Comparison of ENCODE assay signal across 32 cellular contexts in the genomic region with DNA sequence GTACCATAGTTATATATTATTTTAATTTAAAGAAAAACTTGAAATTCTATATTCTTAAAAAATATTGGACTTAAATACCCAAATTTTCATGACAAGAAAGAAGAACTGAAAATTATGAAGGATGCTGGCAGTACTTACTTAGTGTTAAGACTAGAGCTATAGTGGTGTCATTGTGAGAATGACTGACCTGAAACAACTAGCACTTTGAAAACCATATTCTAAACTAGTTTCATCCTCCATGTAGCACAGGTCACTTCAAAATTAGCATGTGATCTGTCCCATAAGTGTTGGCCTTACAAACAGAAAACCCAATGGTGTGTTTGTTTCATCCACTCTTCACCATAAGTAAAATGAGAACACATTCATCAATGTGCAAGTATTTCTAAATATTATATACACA.
"Had no signal": no experiment of that assay in that cellular context is flagged by ENCODE, and none has a peak within 500 bp of the region (broad histone marks: within the 10 kb centered on the region; RNA-seq: fewer than 3 reads in every experiment).

No MANE protein-coding gene starts in this region.

- H3K4me3 ChIP-seq: esophagus muscularis mucosa, heart left ventricle, ovary, skin epidermis, uterus had no signal

- H3K9me3 Mint-ChIP-seq: activated CD4-positive, alpha-beta T cell treated with anti-CD3 and anti-CD28 coated beads, Interleukin-2, amount 10 ng/mL, durations not matched to agents 7 days and 5 days; central memory CD8-positive, alpha-beta T cell; mesothelial cell of epicardium; naive B cell; stimulated activated naive CD8-positive, alpha-beta T cell treated with anti-CD3 and anti-CD28 coated beads, Interleukin-15, amount 100 ng/mL, for 72 hours; type B pancreatic cell had no signal

- H3K36me3 ChIP-seq: esophagus muscularis mucosa, heart left ventricle, ovary, uterus had no signal

- H3K27me3 Mint-ChIP-seq: activated CD4-positive, alpha-beta T cell treated with anti-CD3 and anti-CD28 coated beads, Interleukin-2, amount 10 ng/mL, durations not matched to agents 7 days and 5 days; activated CD8-positive, alpha-beta memory T cell treated with anti-CD3 and anti-CD28 coated beads, Interleukin-2, amount 10 ng/mL, durations not matched to agents 7 days and 5 days; activated naive CD8-positive, alpha-beta T cell; central memory CD8-positive, alpha-beta T cell; naive B cell; progenitor cell of endocrine pancreas; stimulated activated naive CD8-positive, alpha-beta T cell treated with anti-CD3 and anti-CD28 coated beads, Interleukin-15, amount 100 ng/mL, for 72 hours; type B pancreatic cell had no signal

- H3K27ac Mint-ChIP-seq: activated CD4-positive, alpha-beta T cell treated with anti-CD3 and anti-CD28 coated beads, Interleukin-2, amount 10 ng/mL, durations not matched to agents 7 days and 5 days; activated CD8-positive, alpha-beta memory T cell treated with anti-CD3 and anti-CD28 coated beads, Interleukin-2, amount 10 ng/mL, durations not matched to agents 7 days and 5 days; activated CD8-positive, alpha-beta T cell treated with anti-CD3 and anti-CD28 coated beads, Interleukin-2, amount 10 ng/mL, durations not matched to agents 7 days and 5 days; activated naive CD8-positive, alpha-beta T cell; immature natural killer cell; mesothelial cell of epicardium; naive B cell; progenitor cell of endocrine pancreas; stimulated activated effector memory CD8-positive, alpha-beta T cell treated with anti-CD3 and anti-CD28 coated beads, Interleukin-12 subunit alpha, Interleukin-12 subunit beta, amount 100 ng/mL, for 72 hours; stimulated activated naive CD8-positive, alpha-beta T cell treated with anti-CD3 and anti-CD28 coated beads, Interleukin-15, amount 100 ng/mL, for 72 hours; type B pancreatic cell had no signal

- H3K4me1 Mint-ChIP-seq: activated CD4-positive, alpha-beta T cell treated with anti-CD3 and anti-CD28 coated beads, Interleukin-2, amount 10 ng/mL, durations not matched to agents 7 days and 5 days; activated CD8-positive, alpha-beta memory T cell treated with anti-CD3 and anti-CD28 coated beads, Interleukin-2, amount 10 ng/mL, durations not matched to agents 7 days and 5 days; central memory CD8-positive, alpha-beta T cell; immature natural killer cell; naive B cell; stimulated activated effector memory CD8-positive, alpha-beta T cell treated with anti-CD3 and anti-CD28 coated beads, Interleukin-12 subunit alpha, Interleukin-12 subunit beta, amount 100 ng/mL, for 72 hours; stimulated activated naive CD8-positive, alpha-beta T cell treated with anti-CD3 and anti-CD28 coated beads, Interleukin-15, amount 100 ng/mL, for 72 hours had no signal

- H3K4me1 ChIP-seq: esophagus muscularis mucosa, foreskin keratinocyte, heart left ventricle, uterus had no signal

- H3K9me3 ChIP-seq: esophagus muscularis mucosa, heart left ventricle, ovary, uterus had no signal

- DNase-seq: activated CD4-positive, alpha-beta T cell treated with anti-CD3 and anti-CD28 coated beads, Interleukin-2, amount 10 ng/mL, durations not matched to agents 7 days and 5 days; activated CD4-positive, CD25-positive, alpha-beta regulatory T cell treated with anti-CD3 and anti-CD28 coated beads, Interleukin-2, amount 50 U/mL, for 72 hours; activated CD8-positive, alpha-beta memory T cell treated with anti-CD3 and anti-CD28 coated beads, Interleukin-2, amount 10 ng/mL, durations not matched to agents 7 days and 5 days; activated CD8-positive, alpha-beta T cell treated with anti-CD3 and anti-CD28 coated beads, Interleukin-2, amount 10 ng/mL, durations not matched to agents 7 days and 5 days; activated naive CD4-positive, alpha-beta T cell treated with Interleukin-2 at 50 U/mL for 16 hours; activated T-cell treated with anti-CD3 and anti-CD28 coated beads, Interleukin-2, amount 50 U/mL, for 48 hours; anterior cingulate cortex; dermis blood vessel endothelial cell; effector CD4-positive, alpha-beta T cell; foreskin keratinocyte; heart left ventricle; hypothalamus; immature natural killer cell; kidney; left colon; mammary epithelial cell; naive B cell; ovary; stimulated activated CD4-positive, alpha-beta T cell treated with anti-CD3 and anti-CD28 coated beads, Interleukin-12 subunit alpha, Interleukin-12 subunit beta, amount 100 ng/mL, for 4 hours; stimulated activated CD4-positive, alpha-beta T cell treated with anti-CD3 and anti-CD28 coated beads, Interleukin-4, amount 100 ng/mL, for 24 hours; stimulated activated naive CD8-positive, alpha-beta T cell treated with anti-CD3 and anti-CD28 coated beads, Interleukin-15, amount 100 ng/mL, for 72 hours; substantia nigra; uterus had no signal

- H3K27me3 ChIP-seq: esophagus muscularis mucosa, foreskin keratinocyte, heart left ventricle, ovary had no signal

- H3K4me3 Mint-ChIP-seq: activated CD4-positive, alpha-beta T cell treated with anti-CD3 and anti-CD28 coated beads, Interleukin-2, amount 10 ng/mL, durations not matched to agents 7 days and 5 days; activated CD8-positive, alpha-beta memory T cell treated with anti-CD3 and anti-CD28 coated beads, Interleukin-2, amount 10 ng/mL, durations not matched to agents 7 days and 5 days; activated CD8-positive, alpha-beta T cell treated with anti-CD3 and anti-CD28 coated beads, Interleukin-2, amount 10 ng/mL, durations not matched to agents 7 days and 5 days; activated naive CD8-positive, alpha-beta T cell; central memory CD8-positive, alpha-beta T cell; immature natural killer cell; mesothelial cell of epicardium; naive B cell; stimulated activated effector memory CD8-positive, alpha-beta T cell treated with anti-CD3 and anti-CD28 coated beads, Interleukin-12 subunit alpha, Interleukin-12 subunit beta, amount 100 ng/mL, for 72 hours; stimulated activated naive CD8-positive, alpha-beta T cell treated with anti-CD3 and anti-CD28 coated beads, Interleukin-15, amount 100 ng/mL, for 72 hours; type B pancreatic cell had no signal

- ATAC-seq: activated CD8-positive, alpha-beta memory T cell treated with anti-CD3 and anti-CD28 coated beads, Interleukin-2, amount 10 ng/mL, durations not matched to agents 7 days and 5 days; activated CD8-positive, alpha-beta T cell treated with anti-CD3 and anti-CD28 coated beads, Interleukin-2, amount 10 ng/mL, durations not matched to agents 7 days and 5 days; foreskin keratinocyte; heart left ventricle; left colon; sciatic nerve; stimulated activated effector memory CD8-positive, alpha-beta T cell treated with anti-CD3 and anti-CD28 coated beads, Interleukin-12 subunit alpha, Interleukin-12 subunit beta, amount 100 ng/mL, for 72 hours; stimulated activated naive CD8-positive, alpha-beta T cell treated with anti-CD3 and anti-CD28 coated beads, Interleukin-15, amount 100 ng/mL, for 72 hours had no signal

- H3K27ac ChIP-seq: esophagus muscularis mucosa, foreskin keratinocyte, heart left ventricle, ovary, skin epidermis, uterus had no signal

- H3K36me3 Mint-ChIP-seq: activated CD8-positive, alpha-beta memory T cell treated with anti-CD3 and anti-CD28 coated beads, Interleukin-2, amount 10 ng/mL, durations not matched to agents 7 days and 5 days; activated naive CD8-positive, alpha-beta T cell; immature natural killer cell; mesothelial cell of epicardium; naive B cell; stimulated activated effector memory CD8-positive, alpha-beta T cell treated with anti-CD3 and anti-CD28 coated beads, Interleukin-12 subunit alpha, Interleukin-12 subunit beta, amount 100 ng/mL, for 72 hours; type B pancreatic cell had no signal
